ENCODE assay signal across 19 cellular contexts in genomic region chr17:8868529-8868951, GRCh38. TPM values are rescaled to one million over a fixed set of nuclear protein-coding genes. Genes with fewer than 3 reads are reported as not detected.
DNase-seq lines count a peak whose midpoint lies in the region; ATAC-seq and TF ChIP-seq lines count a peak whose summit lies in the region.
"Had no signal": no experiment of that assay in that cellular context is flagged by ENCODE, and none has a peak within 500 bp of the region (broad histone marks: within the 10 kb centered on the region; RNA-seq: fewer than 3 reads in every experiment).

No MANE protein-coding gene starts in this region.

- CTCF ChIA-PET in activated naive CD4-positive, alpha-beta T cell treated with anti-CD3 and anti-CD28 coated beads for 36 hours (lab: Charles Lee) = interaction anchor here (0.6 kb wide), 1 partner anchor 26 kb away, joined by 4 read pairs; no protein-coding TSS in a partner anchor
- CTCF ChIA-PET in activated CD4-positive, alpha-beta memory T cell treated with anti-CD3 and anti-CD28 coated beads, Interleukin-2, amount 10 ng/mL, durations not matched to agents 7 days and 5 days (lab: Charles Lee) = interaction anchor here (1.1 kb wide), 1 partner anchor 36 kb away, joined by 3 read pairs; no protein-coding TSS in a partner anchor

- peak; percentile 46 for ATAC-seq in HG02678 (IDR thresholded peaks at IDR 0.05; ENCODE audit: unreplicated experiment)
- peak; percentile 95 for ATAC-seq in stimulated activated effector memory CD8-positive, alpha-beta T cell treated with anti-CD3 and anti-CD28 coated beads, Interleukin-12 subunit alpha, Interleukin-12 subunit beta, amount 100 ng/mL, for 72 hours
- ATAC-seq in GM21390 (IDR thresholded peaks at IDR 0.05; ENCODE audit: unreplicated experiment) = no peak

- no peak for TF ChIP-seq CTCF in progenitor cell of endocrine pancreas (IDR thresholded peaks at IDR 0.05; ENCODE audit: unreplicated experiment)

- no peaks in the 10 kb centered on the region for H3K9me3 Mint-ChIP-seq in activated naive CD4-positive, alpha-beta T cell treated with anti-CD3 and anti-CD28 coated beads for 36 hours
- H3K9me3 Mint-ChIP-seq in activated CD4-positive, alpha-beta memory T cell treated with anti-CD3 and anti-CD28 coated beads, Interleukin-2, amount 10 ng/mL, durations not matched to agents 7 days and 5 days = no peaks in the 10 kb centered on the region
- H3K9me3 Mint-ChIP-seq in stimulated activated effector memory CD8-positive, alpha-beta T cell treated with anti-CD3 and anti-CD28 coated beads, Interleukin-12 subunit alpha, Interleukin-12 subunit beta, amount 100 ng/mL, for 72 hours = no peaks in the 10 kb centered on the region
- H3K9me3 Mint-ChIP-seq in progenitor cell of endocrine pancreas (ENCODE audit: low read depth) = no peaks in the 10 kb centered on the region
- H3K9me3 Mint-ChIP-seq: mesothelial cell of epicardium had no signal

- intact Hi-C loops in activated naive CD4-positive, alpha-beta T cell treated with anti-CD3 and anti-CD28 coated beads for 36 hours (cut with micrococcal nuclease) = no loop called here

- no peaks in the 10 kb centered on the region for H3K36me3 Mint-ChIP-seq in activated naive CD4-positive, alpha-beta T cell treated with anti-CD3 and anti-CD28 coated beads for 36 hours (ENCODE audit: low read depth)
- H3K36me3 Mint-ChIP-seq in activated CD4-positive, alpha-beta memory T cell treated with anti-CD3 and anti-CD28 coated beads, Interleukin-2, amount 10 ng/mL, durations not matched to agents 7 days and 5 days (ENCODE audit: low read depth) = no peaks in the 10 kb centered on the region
- peaks cover 41% of the 10 kb centered on the region for H3K36me3 Mint-ChIP-seq in stimulated activated effector memory CD8-positive, alpha-beta T cell treated with anti-CD3 and anti-CD28 coated beads, Interleukin-12 subunit alpha, Interleukin-12 subunit beta, amount 100 ng/mL, for 72 hours
- H3K36me3 Mint-ChIP-seq in progenitor cell of endocrine pancreas (ENCODE audit: insufficient read depth) = no peaks in the 10 kb centered on the region
- H3K36me3 Mint-ChIP-seq: mesothelial cell of epicardium had no signal

- H3K27me3 Mint-ChIP-seq in activated naive CD4-positive, alpha-beta T cell treated with anti-CD3 and anti-CD28 coated beads for 36 hours (ENCODE audit: low read depth) = no peaks in the 10 kb centered on the region
- H3K27me3 Mint-ChIP-seq in activated CD4-positive, alpha-beta memory T cell treated with anti-CD3 and anti-CD28 coated beads, Interleukin-2, amount 10 ng/mL, durations not matched to agents 7 days and 5 days = peaks cover 3% of the 10 kb centered on the region
- H3K27me3 Mint-ChIP-seq in progenitor cell of endocrine pancreas = peaks cover 17% of the 10 kb centered on the region

- H3K4me3 Mint-ChIP-seq in activated naive CD4-positive, alpha-beta T cell treated with anti-CD3 and anti-CD28 coated beads for 36 hours = no peak overlapping the region
- H3K4me3 Mint-ChIP-seq in activated CD4-positive, alpha-beta memory T cell treated with anti-CD3 and anti-CD28 coated beads, Interleukin-2, amount 10 ng/mL, durations not matched to agents 7 days and 5 days = no peak overlapping the region
- peak overlapping the region; percentile 77 for H3K4me3 Mint-ChIP-seq in stimulated activated effector memory CD8-positive, alpha-beta T cell treated with anti-CD3 and anti-CD28 coated beads, Interleukin-12 subunit alpha, Interleukin-12 subunit beta, amount 100 ng/mL, for 72 hours
- H3K4me3 Mint-ChIP-seq in progenitor cell of endocrine pancreas (ENCODE audit: low read depth) = no peak overlapping the region
- H3K4me3 Mint-ChIP-seq: mesothelial cell of epicardium had no signal

- peak; percentile 22 for DNase-seq in activated naive CD4-positive, alpha-beta T cell treated with anti-CD3 and anti-CD28 coated beads for 36 hours
- no peak for DNase-seq in activated naive CD4-positive, alpha-beta T cell treated with anti-CD3 and anti-CD28 coated beads, Interleukin-2, amount 50 U/mL, for 16 hours
- peak; percentile 17 for DNase-seq in activated CD4-positive, alpha-beta memory T cell treated with anti-CD3 and anti-CD28 coated beads, Interleukin-2, amount 10 ng/mL, durations not matched to agents 7 days and 5 days
- DNase-seq in stimulated activated effector memory CD8-positive, alpha-beta T cell treated with anti-CD3 and anti-CD28 coated beads, Interleukin-12 subunit alpha, Interleukin-12 subunit beta, amount 100 ng/mL, for 72 hours (ENCODE audit: low spot score in 2 of 2) = no peak
- no peak for DNase-seq in progenitor cell of endocrine pancreas (ENCODE audit: low spot score, unreplicated experiment)
- no peak for DNase-seq in stimulated activated CD4-positive, alpha-beta T cell treated with anti-CD3 and anti-CD28 coated beads, Interleukin-1b, Interleukin-23, amount 100 ng/mL, for 48 hours
- DNase-seq: activated T-cell treated with anti-CD3 and anti-CD28 coated beads, Interleukin-2, amount 50 U/mL, for 48 hours; DND-41; GOT3; KBM-7; NCI-H774; SHP77 treated with DMSO at 0.1 percent for 48 hours; stimulated activated CD4-positive, alpha-beta T cell treated with anti-CD3 and anti-CD28 coated beads, Interleukin-2, amount 100 ng/mL, for 48 hours; stimulated activated naive CD4-positive, alpha-beta T cell treated with Interleukin-2 at 50 U/mL for 16 hours had no signal

- H3K27ac Mint-ChIP-seq in activated naive CD4-positive, alpha-beta T cell treated with anti-CD3 and anti-CD28 coated beads for 36 hours = no peak overlapping the region
- H3K27ac Mint-ChIP-seq in activated CD4-positive, alpha-beta memory T cell treated with anti-CD3 and anti-CD28 coated beads, Interleukin-2, amount 10 ng/mL, durations not matched to agents 7 days and 5 days = no peak overlapping the region
- H3K27ac Mint-ChIP-seq in stimulated activated effector memory CD8-positive, alpha-beta T cell treated with anti-CD3 and anti-CD28 coated beads, Interleukin-12 subunit alpha, Interleukin-12 subunit beta, amount 100 ng/mL, for 72 hours = peak overlapping the region; percentile 71
- H3K27ac Mint-ChIP-seq in progenitor cell of endocrine pancreas = no peak overlapping the region
- H3K27ac Mint-ChIP-seq: mesothelial cell of epicardium had no signal

- H3K4me1 Mint-ChIP-seq in activated naive CD4-positive, alpha-beta T cell treated with anti-CD3 and anti-CD28 coated beads for 36 hours (ENCODE audit: low read depth) = peaks cover 23% of the 10 kb centered on the region
- peaks cover 27% of the 10 kb centered on the region for H3K4me1 Mint-ChIP-seq in activated CD4-positive, alpha-beta memory T cell treated with anti-CD3 and anti-CD28 coated beads, Interleukin-2, amount 10 ng/mL, durations not matched to agents 7 days and 5 days
- H3K4me1 Mint-ChIP-seq in stimulated activated effector memory CD8-positive, alpha-beta T cell treated with anti-CD3 and anti-CD28 coated beads, Interleukin-12 subunit alpha, Interleukin-12 subunit beta, amount 100 ng/mL, for 72 hours = peaks cover 60% of the 10 kb centered on the region
- peaks cover 31% of the 10 kb centered on the region for H3K4me1 Mint-ChIP-seq in progenitor cell of endocrine pancreas (ENCODE audit: low read depth)

- POLR2A ChIA-PET in activated CD4-positive, alpha-beta memory T cell treated with anti-CD3 and anti-CD28 coated beads, Interleukin-2, amount 10 ng/mL, durations not matched to agents 7 days and 5 days (lab: Charles Lee) = interaction anchor here (1.0 kb wide), 1 partner anchor 27 kb away, joined by 3 read pairs; no protein-coding TSS in a partner anchor

RNA-seq across cellular contexts. Expression of gene PIK3R6, which starts 1.1 kb away (rescaled TPM):
- total RNA-seq in activated naive CD4-positive, alpha-beta T cell treated with anti-CD3 and anti-CD28 coated beads for 36 hours = under 1 TPM; 0.12 to 0.22 TPM
- total RNA-seq in activated CD4-positive, alpha-beta memory T cell treated with anti-CD3 and anti-CD28 coated beads, Interleukin-2, amount 10 ng/mL, durations not matched to agents 7 days and 5 days = 1 to 10 TPM; 2.0 to 2.2 TPM
- 0.07 TPM in 1 of 2 replicates, not detected in the other for total RNA-seq in progenitor cell of endocrine pancreas
- total RNA-seq: fibroblast of lung, mesothelial cell of epicardium, pulmonary artery endothelial cell had no signal

Comparison
In these comparisons a context has a peak if more than half of its experiments do, and no peak if none do; other contexts are left out.
1. DNase-seq: peak in activated naive CD4-positive, alpha-beta T cell treated with anti-CD3 and anti-CD28 coated beads for 36 hours (single experiment) and activated CD4-positive, alpha-beta memory T cell treated with anti-CD3 and anti-CD28 coated beads, Interleukin-2, amount 10 ng/mL, durations not matched to agents 7 days and 5 days (single experiment); none in activated naive CD4-positive, alpha-beta T cell treated with anti-CD3 and anti-CD28 coated beads, Interleukin-2, amount 50 U/mL, for 16 hours (single experiment), stimulated activated effector memory CD8-positive, alpha-beta T cell treated with anti-CD3 and anti-CD28 coated beads, Interleukin-12 subunit alpha, Interleukin-12 subunit beta, amount 100 ng/mL, for 72 hours (0 of 2), progenitor cell of endocrine pancreas (single experiment) and stimulated activated CD4-positive, alpha-beta T cell treated with anti-CD3 and anti-CD28 coated beads, Interleukin-1b, Interleukin-23, amount 100 ng/mL, for 48 hours (single experiment).